8 cellular contexts compared by ENCODE assay signal in genomic region chrX:47143894-47144625, GRCh38. TPM values are rescaled to one million over a fixed set of nuclear protein-coding genes. Genes with fewer than 3 reads are reported as not detected.
A peak's percentile ranks its signal among the peaks of the same experiment; 100 is the strongest.
DNase-seq lines count a peak whose midpoint lies in the region; ATAC-seq and TF ChIP-seq lines count a peak whose summit lies in the region.

No MANE protein-coding gene starts in this region.

- no peaks in the 10 kb centered on the region for H3K9me3 ChIP-seq in CD4-positive, CD25-positive, alpha-beta regulatory T cell (ENCODE audit: control insufficient read depth in 2 of 2, low read length in 2 of 2)
- no peaks in the 10 kb centered on the region for H3K9me3 ChIP-seq in mononuclear cell (ENCODE audit: low read depth, low read length)

- H3K27ac Mint-ChIP-seq in CD4-positive, CD25-positive, alpha-beta regulatory T cell: peak overlapping the region; percentile 94 to 99 (median 99)
- peak overlapping the region; percentile 99 for H3K27ac Mint-ChIP-seq in T-helper 1 cell treated with Interleukin-12 subunit alpha and Interleukin-12 subunit beta and Interleukin-4 antibody, amounts not matched to agents 30 μg/mL and 1 μg/mL, for 36 hours
- H3K27ac Mint-ChIP-seq in type B pancreatic cell: peak overlapping the region; percentile 99

- H3K9me3 Mint-ChIP-seq in CD4-positive, CD25-positive, alpha-beta regulatory T cell: peaks cover 0 to 3% (median 0%) of the 10 kb centered on the region in 7 donors
- H3K9me3 Mint-ChIP-seq in T-helper 1 cell treated with Interleukin-12 subunit alpha and Interleukin-12 subunit beta and Interleukin-4 antibody, amounts not matched to agents 30 μg/mL and 1 μg/mL, for 36 hours: no peaks in the 10 kb centered on the region
- H3K9me3 Mint-ChIP-seq in type B pancreatic cell: no peaks in the 10 kb centered on the region

- peak overlapping the region; percentile 95 to 99 (median 97) for H3K4me3 Mint-ChIP-seq in CD4-positive, CD25-positive, alpha-beta regulatory T cell
- peak overlapping the region; percentile 97 for H3K4me3 Mint-ChIP-seq in T-helper 1 cell treated with Interleukin-12 subunit alpha and Interleukin-12 subunit beta and Interleukin-4 antibody, amounts not matched to agents 30 μg/mL and 1 μg/mL, for 36 hours
- H3K4me3 Mint-ChIP-seq in type B pancreatic cell: peak overlapping the region; percentile 98

- peak overlapping the region; percentile 92 for H3K27ac ChIP-seq in CD4-positive, CD25-positive, alpha-beta regulatory T cell (ENCODE audit: insufficient read depth, low read length, poor library complexity, severe bottlenecking)
- peak overlapping the region; percentile 81 for H3K27ac ChIP-seq in epithelial cell of prostate

- H3K4me1 Mint-ChIP-seq in CD4-positive, CD25-positive, alpha-beta regulatory T cell: peaks cover 3 to 45% (median 16%) of the 10 kb centered on the region in 4 donors
- H3K4me1 Mint-ChIP-seq in T-helper 1 cell treated with Interleukin-12 subunit alpha and Interleukin-12 subunit beta and Interleukin-4 antibody, amounts not matched to agents 30 μg/mL and 1 μg/mL, for 36 hours (ENCODE audit: low read depth): peaks cover 25% of the 10 kb centered on the region
- no peaks in the 10 kb centered on the region for H3K4me1 Mint-ChIP-seq in type B pancreatic cell (ENCODE audit: unreplicated experiment)

- peaks cover 10% of the 10 kb centered on the region for H3K36me3 ChIP-seq in CD4-positive, CD25-positive, alpha-beta regulatory T cell (ENCODE audit: control insufficient read depth, insufficient read depth, low read length)

- peak overlapping the region; percentile 87 for H3K4me3 ChIP-seq in CD4-positive, CD25-positive, alpha-beta regulatory T cell (ENCODE audit: low read depth, low read length)
- peak overlapping the region; percentile 59 for H3K4me3 ChIP-seq in mononuclear cell (ENCODE audit: low read length)

- peaks cover 21% of the 10 kb centered on the region for H3K36me3 Mint-ChIP-seq in CD4-positive, CD25-positive, alpha-beta regulatory T cell
- H3K36me3 Mint-ChIP-seq in T-helper 1 cell treated with Interleukin-12 subunit alpha and Interleukin-12 subunit beta and Interleukin-4 antibody, amounts not matched to agents 30 μg/mL and 1 μg/mL, for 36 hours (ENCODE audit: low read depth): peaks cover 34% of the 10 kb centered on the region
- peaks cover 10% of the 10 kb centered on the region for H3K36me3 Mint-ChIP-seq in type B pancreatic cell

- ATAC-seq in CD4-positive, CD25-positive, alpha-beta regulatory T cell (ENCODE audit: low read depth in 2 of 2): peak in 1 of 2 donors; percentile 2
- peak; percentile 13 for ATAC-seq in GM18873 (IDR thresholded peaks at IDR 0.05; ENCODE audit: low FRiP score, unreplicated experiment)
- peak; percentile 4 for ATAC-seq in HG03521 (IDR thresholded peaks at IDR 0.05; ENCODE audit: unreplicated experiment)

- peaks cover 12% of the 10 kb centered on the region for H3K27me3 Mint-ChIP-seq in CD4-positive, CD25-positive, alpha-beta regulatory T cell
- H3K27me3 Mint-ChIP-seq in T-helper 1 cell treated with Interleukin-12 subunit alpha and Interleukin-12 subunit beta and Interleukin-4 antibody, amounts not matched to agents 30 μg/mL and 1 μg/mL, for 36 hours (ENCODE audit: low read depth): no peaks in the 10 kb centered on the region
- no peaks in the 10 kb centered on the region for H3K27me3 Mint-ChIP-seq in type B pancreatic cell

- TF ChIP-seq CTCF in type B pancreatic cell (conservative IDR thresholded peaks at IDR 0.05): no peak

- no peak for DNase-seq in CD4-positive, CD25-positive, alpha-beta regulatory T cell
- DNase-seq in epithelial cell of prostate (ENCODE audit: low read depth, low spot score) (no peak), type B pancreatic cell (ENCODE audit: extremely low spot score, unreplicated experiment) (no peak), NCI-H1436 (lab: John Stamatoyannopoulos, UW) (no peak)

- peaks cover 12% of the 10 kb centered on the region for H3K4me1 ChIP-seq in CD4-positive, CD25-positive, alpha-beta regulatory T cell (ENCODE audit: control insufficient read depth, insufficient read depth, low read length, poor library complexity, severe bottlenecking)
- H3K4me1 ChIP-seq in mononuclear cell (ENCODE audit: insufficient read depth, low read length): peaks cover 32% of the 10 kb centered on the region

- no peaks in the 10 kb centered on the region for H3K27me3 ChIP-seq in CD4-positive, CD25-positive, alpha-beta regulatory T cell (ENCODE audit: control insufficient read depth, insufficient read depth, low read length)
- H3K27me3 ChIP-seq in mononuclear cell (ENCODE audit: insufficient read depth, low read length): no peaks in the 10 kb centered on the region

RNA-seq across cellular contexts. Expression of gene NDUFB11, which starts 0.4 kb away (rescaled TPM):
- total RNA-seq in CD4-positive, CD25-positive, alpha-beta regulatory T cell: 50.3 TPM
- 100 to 1,000 TPM; 164 to 190 (median 179) TPM for polyA plus RNA-seq in CD4-positive, CD25-positive, alpha-beta regulatory T cell
- total RNA-seq in mononuclear cell (34.4 TPM), type B pancreatic cell (ENCODE audit: low replicate concordance) (95.5 and 103 TPM in 2 replicates)

RNA-seq across cellular contexts. Expression of gene RBM10, which starts 1.0 kb away (rescaled TPM):
- 37.6 TPM for total RNA-seq in CD4-positive, CD25-positive, alpha-beta regulatory T cell
- polyA plus RNA-seq in CD4-positive, CD25-positive, alpha-beta regulatory T cell: 10 to 100 TPM; 17.9 to 22.6 (median 22.0) TPM
- total RNA-seq in mononuclear cell (14.4 TPM), type B pancreatic cell (ENCODE audit: low replicate concordance) (46.7 and 61.9 TPM in 2 replicates)

RNA-seq across cellular contexts. Expression of gene UBA1, which starts 49.6 kb away (rescaled TPM):
- 173 TPM for total RNA-seq in CD4-positive, CD25-positive, alpha-beta regulatory T cell
- 100 to 1,000 TPM; 163 to 210 (median 175) TPM for polyA plus RNA-seq in CD4-positive, CD25-positive, alpha-beta regulatory T cell
- total RNA-seq in mononuclear cell (53.2 TPM), type B pancreatic cell (ENCODE audit: low replicate concordance) (314 and 384 TPM in 2 replicates)
